Comparison of ENCODE assay signal across 22 cellular contexts in the genomic region with DNA sequence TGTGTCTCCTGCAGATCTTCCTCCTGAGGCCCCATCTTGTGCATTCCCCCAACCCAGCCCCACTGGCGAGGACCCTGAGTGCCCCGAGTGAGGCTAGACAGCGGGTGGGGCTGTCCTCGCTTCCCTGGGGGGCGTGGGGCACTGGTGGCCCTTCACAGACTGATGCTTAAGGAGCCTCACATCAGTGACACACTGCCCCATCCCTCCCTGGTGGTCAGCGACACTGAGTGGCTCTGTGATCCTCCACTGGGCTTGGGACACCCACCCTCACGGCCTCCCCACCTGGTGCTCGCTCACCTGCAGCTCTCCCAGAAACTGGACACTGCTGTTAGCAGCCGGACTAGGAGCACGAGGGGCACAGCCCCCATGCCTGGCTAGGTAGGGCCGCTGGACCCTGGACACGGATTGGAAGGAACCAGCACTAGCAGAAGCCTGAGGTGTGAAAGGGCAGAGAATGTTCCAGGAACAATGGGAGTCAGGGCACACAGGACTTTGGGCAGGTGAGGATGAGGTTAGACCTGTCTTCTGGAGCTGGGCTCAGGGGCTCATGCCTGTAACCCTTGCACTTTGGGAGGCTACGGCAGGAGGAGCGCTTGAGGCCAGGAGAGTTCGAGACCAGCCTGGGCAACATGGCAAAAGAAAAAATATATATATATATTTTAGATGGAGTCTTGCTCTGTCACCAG. TPM values are rescaled to one million over a fixed set of nuclear protein-coding genes. Genes with fewer than 3 reads are reported as not detected.
DNase-seq lines count a peak whose midpoint lies in the region; ATAC-seq, FAIRE-seq and TF ChIP-seq lines count a peak whose summit lies in the region.
"Had no signal": no experiment of that assay in that cellular context is flagged by ENCODE, and none has a peak within 500 bp of the region (broad histone marks: within the 10 kb centered on the region; RNA-seq: fewer than 3 reads in every experiment).

No MANE protein-coding gene starts in this region.

- peaks cover 4% of the 10 kb centered on the region for H3K9me1 ChIP-seq in K562 (ENCODE audit: control insufficient read depth, insufficient read depth, low read length)

- no peak overlapping the region for H2BK5ac ChIP-seq in trophoblast cell (ENCODE audit: low read depth, low read length, poor library complexity)

- H3K79me2 ChIP-seq in K562 (ENCODE audit: control insufficient read depth, insufficient read depth, low read length) (peaks cover 7% of the 10 kb centered on the region; the same call in 1 of the 3 replicates), trophoblast cell (ENCODE audit: control insufficient read depth, insufficient read depth, low read length, poor library complexity) (peaks cover 5% of the 10 kb centered on the region), GM23338 (replicated peaks; ENCODE audit: insufficient read depth) (no peaks in the 10 kb centered on the region)

- no peaks in the 10 kb centered on the region for H3K9me2 ChIP-seq in GM23338 (ENCODE audit: insufficient read depth)

- H3K14ac ChIP-seq in trophoblast cell (ENCODE audit: low read length) = no peak overlapping the region

- no peak overlapping the region for H3K4ac ChIP-seq in trophoblast cell (ENCODE audit: low read depth, low read length)

- no peak overlapping the region for H3K4me3 Mint-ChIP-seq in GM23338
- H3K4me3 Mint-ChIP-seq: CD8-positive, alpha-beta memory T cell had no signal

- TF ChIP-seq CTCF in 22Rv1 (IDR thresholded peaks at IDR 0.05) (no peak), C4-2B (conservative IDR thresholded peaks at IDR 0.05) (no peak), K562 (IDR thresholded peaks at IDR 0.05 in 2 of 3, conservative IDR thresholded peaks at IDR 0.05 in 1 of 3; ENCODE audit: insufficient read depth in 2 of 3, low read depth in 1 of 3, low read length in 3 of 3) (no peak), GM23338 (conservative IDR thresholded peaks at IDR 0.05; ENCODE audit: low read depth in 2 of 2) (no peak)

- POLR2A ChIA-PET in K562 (lab: Yijun Ruan, JAX) = interaction anchor here (0.5 to 13.7 kb wide), 13 partner anchors 8 to 173 kb away, joined by 3 to 115 read pairs (median 4); no protein-coding TSS in a partner anchor

- TF ChIP-seq EP300 in K562 (IDR thresholded peaks at IDR 0.05; ENCODE audit: low read length) = no peak

- no peak overlapping the region for H3K4me3 ChIP-seq in K562
- H3K4me3 ChIP-seq in trophoblast cell (ENCODE audit: low read depth, low read length) = no peak overlapping the region
- H3K4me3 ChIP-seq in GM23338 = no peak overlapping the region
- H3K4me3 ChIP-seq: Peyer's patch had no signal

- H3K23ac ChIP-seq in trophoblast cell (ENCODE audit: low read length) = no peak overlapping the region

- FAIRE-seq in K562 (lab: Jason Lieb, UNC) = no peak
- FAIRE-seq: GM12892, GM18507 had no signal

- peaks cover 8% of the 10 kb centered on the region; the same call in 1 of the 2 replicates for H3F3A ChIP-seq in GM23338 (replicated peaks; ENCODE audit: low read depth)

- in situ Hi-C loops in K562 (cut with MboI) = no loop called here

- DNase-seq in K562 (ENCODE audit: extremely low read depth in 1 of 4, low spot score in 3 of 4) (no peak), trophoblast cell (no peak), GM23338 (ENCODE audit: low spot score) (no peak), NCI-H1092 treated with DMSO at 0.1 percent for 48 hours (lab: John Stamatoyannopoulos, UW) (no peak)
- no peak for DNase-seq in stimulated activated naive CD4-positive, alpha-beta T cell treated with Interleukin-2 at 50 U/mL for 16 hours (lab: John Stamatoyannopoulos, UW)
- DNase-seq: C1 segment of cervical spinal cord; Calu3; CD8-positive, alpha-beta memory T cell; DMS153; GOT3; MV-4-11; NCI-H1694 treated with DMSO at 0.1 percent for 48 hours; NCI-H2081 treated with DMSO at 0.1 percent for 48 hours; NCI-H2171 treated with DMSO at 0.1 percent for 48 hours; NCI-H524 treated with DMSO at 0.1 percent for 48 hours; NCI-H82; Peyer's patch had no signal

- ATAC-seq in K562 (no peak), GM23338 (no peak)

- H2BK12ac ChIP-seq in trophoblast cell (ENCODE audit: low read length) = peak overlapping the region; percentile 87

- peak; percentile 43; the same call in 1 of the 2 replicates for TF ChIP-seq POLR2A in K562 (conservative IDR thresholded peaks at IDR 0.05)

- TF ChIP-seq RAD21 in K562 (CRISPR knock-in tag; conservative IDR thresholded peaks at IDR 0.05 in 1 of 2, IDR thresholded peaks at IDR 0.05 in 1 of 2) = no peak

- peaks cover 11% of the 10 kb centered on the region for H3K27me3 Mint-ChIP-seq in GM23338 (ENCODE audit: insufficient read depth, low read depth, poor library complexity)
- H3K27me3 Mint-ChIP-seq: CD8-positive, alpha-beta memory T cell had no signal

- peak overlapping the region; percentile 5 for H2BK120ac ChIP-seq in trophoblast cell (ENCODE audit: insufficient read depth, low read length, poor library complexity)

- H2AFZ ChIP-seq in K562 (ENCODE audit: low read depth, low read length) = no peak overlapping the region
- no peak overlapping the region for H2AFZ ChIP-seq in trophoblast cell (ENCODE audit: insufficient read depth, low read length, poor library complexity)
- no peak overlapping the region for H2AFZ ChIP-seq in GM23338

- peak overlapping the region in 1 of 2 experiments; percentile 80; a peak in 2 of 4 replicates for H3K9ac ChIP-seq in K562 (ENCODE audit: insufficient read depth in 1 of 2, low read depth in 2 of 2, low read length in 2 of 2)
- H3K9ac ChIP-seq in trophoblast cell (ENCODE audit: low read length) = no peak overlapping the region

- no TSS peak for BruUV-seq in K562 (replicated peaks; lab: Mats Ljungman, UMichigan)

- H3K27ac ChIP-seq in 22Rv1 = peak overlapping the region; percentile 100
- H3K27ac ChIP-seq in C4-2B = peak overlapping the region; percentile 100
- H3K27ac ChIP-seq in K562 (ENCODE audit: extremely low read depth, low read depth, low read length) = no peak overlapping the region
- H3K27ac ChIP-seq in trophoblast cell (ENCODE audit: low read depth, low read length) = no peak overlapping the region
- H3K27ac ChIP-seq in GM23338 (ENCODE audit: low read depth) = no peak overlapping the region
- H3K27ac ChIP-seq: HL-60, Peyer's patch had no signal

- H3K27ac Mint-ChIP-seq in GM23338 = no peak overlapping the region
- H3K27ac Mint-ChIP-seq: CD8-positive, alpha-beta memory T cell had no signal

- H3K27me3 ChIP-seq in K562 (ENCODE audit: control insufficient read depth in 2 of 2, insufficient read depth in 2 of 2, low read length in 2 of 2) (no peaks in the 10 kb centered on the region), trophoblast cell (ENCODE audit: insufficient read depth, low read length) (no peaks in the 10 kb centered on the region), GM23338 (ENCODE audit: insufficient read depth) (no peaks in the 10 kb centered on the region)
- H3K27me3 ChIP-seq: Peyer's patch had no signal

- intact Hi-C loops in K562 (cut with micrococcal nuclease) = no loop called here

- WGBS in K562 (ENCODE audit: insufficient coverage, low coverage, missing lambda C conversion rate) = 89% methylated on average over 15 of the region's 15 CpGs
- WGBS in trophoblast cell (ENCODE audit: extremely low coverage, insufficient coverage, insufficient read length) = no CpG with 5 or more reads among the region's 15 CpGs

- no peaks in the 10 kb centered on the region; the same call in 2 of the 3 replicates for H3K9me3 Mint-ChIP-seq in GM23338
- H3K9me3 Mint-ChIP-seq: CD8-positive, alpha-beta memory T cell had no signal

- peaks cover 13% of the 10 kb centered on the region for H3K79me1 ChIP-seq in trophoblast cell (ENCODE audit: low read length)

- H2AK5ac ChIP-seq in trophoblast cell (ENCODE audit: low read length) = no peak overlapping the region

- no peak overlapping the region for H3K4me2 ChIP-seq in K562 (ENCODE audit: insufficient read depth, low read length)
- H3K4me2 ChIP-seq in trophoblast cell (ENCODE audit: low read length) = no peak overlapping the region
- H3K4me2 ChIP-seq in GM23338 = no peak overlapping the region

- H3K4me1 ChIP-seq in K562 (replicated peaks in 1 of 2; ENCODE audit: control insufficient read depth in 2 of 2, insufficient read depth in 2 of 2, low read length in 2 of 2) (peaks cover 15 to 69% of the 10 kb centered on the region in 2 experiments), trophoblast cell (ENCODE audit: control insufficient read depth in 1 of 2, insufficient read depth in 2 of 2, low read length in 2 of 2) (peaks cover 26 to 32% of the 10 kb centered on the region in 2 experiments), GM23338 (ENCODE audit: insufficient read depth) (peaks cover 12% of the 10 kb centered on the region)

- H3K9me3 ChIP-seq in K562 (replicated peaks; ENCODE audit: control insufficient read depth, insufficient read depth, low read depth, low read length) (no peaks in the 10 kb centered on the region), trophoblast cell (ENCODE audit: insufficient read depth, low read depth, low read length) (no peaks in the 10 kb centered on the region)
- H3K9me3 ChIP-seq: Peyer's patch had no signal

- H4K91ac ChIP-seq in trophoblast cell (ENCODE audit: low read depth, low read length) = no peak overlapping the region

- H3K4me1 Mint-ChIP-seq in GM23338 = peaks cover 27% of the 10 kb centered on the region

- no peak overlapping the region for H3K18ac ChIP-seq in trophoblast cell (ENCODE audit: low read length)

- no peak overlapping the region for H4K8ac ChIP-seq in trophoblast cell (ENCODE audit: low read depth, low read length)

- no peak overlapping the region for H4K12ac ChIP-seq in trophoblast cell (ENCODE audit: low read depth, low read length)

- peaks cover 6% of the 10 kb centered on the region; the same call in 2 of the 3 replicates for H3K36me3 Mint-ChIP-seq in GM23338 (ENCODE audit: low read depth)

- H4K20me1 ChIP-seq in K562 (replicated peaks; ENCODE audit: control insufficient read depth, insufficient read depth, low read length) (peaks cover 48% of the 10 kb centered on the region), GM23338 (replicated peaks; ENCODE audit: insufficient read depth) (no peaks in the 10 kb centered on the region; the same call in 1 of the 2 replicates)

- H3K36me3 ChIP-seq in K562 (ENCODE audit: control insufficient read depth, insufficient read depth, low read length) (peaks cover 77% of the 10 kb centered on the region; the same call in 2 of the 3 replicates), trophoblast cell (ENCODE audit: control insufficient read depth in 1 of 2, insufficient read depth in 2 of 2, low read length in 2 of 2) (peaks cover 1 to 5% of the 10 kb centered on the region in 2 experiments), GM23338 (ENCODE audit: insufficient read depth) (no peaks in the 10 kb centered on the region)

- CTCF ChIA-PET in K562 (lab: Yijun Ruan, JAX; ENCODE audit: low intra/inter-chr PET ratio) = interaction anchor here (0.6 kb wide), 1 partner anchor 315 kb away, joined by 3 read pairs; no protein-coding TSS in a partner anchor

RNA-seq across cellular contexts. Expression of a gene that starts 23.2 kb away (rescaled TPM):
- 156 and 367 TPM in 2 replicates for total RNA-seq in K562 (2011; cell fraction: chromatin; rRNA removed; ENCODE audit: low replicate concordance)
- 176 and 216 TPM in 2 replicates for total RNA-seq in K562 (2011; cell fraction: nucleolus; rRNA removed)
- total RNA-seq in K562 (2011; cell fraction: nucleoplasm; rRNA removed) = 160 and 165 TPM in 2 replicates
- total RNA-seq in K562 (2014; rRNA removed) = 49.4 and 60.7 TPM in 2 replicates
- 25.1 and 32.6 TPM in 2 replicates for total RNA-seq in K562 (2014; rRNA removed; fragmentation: Illumina TruSeq; extraction: Trizol)
- total RNA-seq in K562 (2015; rRNA removed; fragmentation: Illumina TruSeq; extraction: Trizol) = 45.9 and 50.4 TPM in 2 replicates
- 78.2 and 80.2 TPM in 2 replicates for total RNA-seq in K562 (2021)
- 50.2 and 93.6 TPM in 2 replicates for polyA plus RNA-seq in K562 (2011; rRNA removed)
- 84.2 and 98.0 TPM in 2 replicates for polyA plus RNA-seq in K562 (2011; cell fraction: cytosol; rRNA removed)
- 148 and 181 TPM in 2 replicates for polyA plus RNA-seq in K562 (2011; cell fraction: nucleus; rRNA removed)
- 83.1 and 83.5 TPM in 2 replicates for polyA plus RNA-seq in K562 (2012)
- polyA plus RNA-seq in K562 (2014; fragmentation: Illumina TruSeq; extraction: Trizol) = 45.0 and 66.1 TPM in 2 replicates
- polyA plus RNA-seq in K562 (2014; fragmentation: Nextera tagmentation; extraction: Ambion mirVana) = 1 to 10 TPM; 3.3 to 4.4 TPM
- polyA plus RNA-seq in K562 (2014; rRNA removed) = 52.5 and 57.0 TPM in 2 replicates
- 44.4 and 47.5 TPM in 2 replicates for polyA minus RNA-seq in K562 (2011; rRNA and poly(A)+ RNA removed)
- 55.3 and 75.6 TPM in 2 replicates for polyA minus RNA-seq in K562 (2011; cell fraction: cytosol; rRNA and poly(A)+ RNA removed)
- polyA minus RNA-seq in K562 (2011; cell fraction: nucleus; rRNA and poly(A)+ RNA removed) = 57.4 and 103 TPM in 2 replicates
- 2.2 and 2.6 TPM in 2 replicates for polyA plus RNA-seq in trophoblast cell (2013)
- total RNA-seq in GM23338 (2014; rRNA removed; shearing (Covaris generic)) = 11.2 and 14.1 TPM in 2 replicates
- polyA plus RNA-seq in GM23338 (2016; fragmentation: Nextera tagmentation; extraction: Ambion mirVana) = 9.2 and 12.4 TPM in 2 replicates

RNA-seq across cellular contexts. Expression of a gene that starts 23.3 kb away (rescaled TPM):
- total RNA-seq in K562 (2011; cell fraction: chromatin; rRNA removed; ENCODE audit: low replicate concordance) = 125 and 360 TPM in 2 replicates
- total RNA-seq in K562 (2011; cell fraction: nucleolus; rRNA removed) = 500 and 649 TPM in 2 replicates
- total RNA-seq in K562 (2011; cell fraction: nucleoplasm; rRNA removed) = 301 and 358 TPM in 2 replicates
- total RNA-seq in K562 (2014; rRNA removed) (334 and 497 TPM in 2 replicates), K562 (2014; rRNA removed; fragmentation: Illumina TruSeq; extraction: Trizol) (29.4 and 46.3 TPM in 2 replicates), K562 (2015; rRNA removed; fragmentation: Illumina TruSeq; extraction: Trizol) (155 and 156 TPM in 2 replicates), K562 (2021) (348 and 351 TPM in 2 replicates)
- polyA plus RNA-seq in K562 (2011; rRNA removed) (185 and 498 TPM in 2 replicates), K562 (2014; fragmentation: Illumina TruSeq; extraction: Trizol) (108 and 305 TPM in 2 replicates), K562 (2014; fragmentation: Nextera tagmentation; extraction: Ambion mirVana) (10 to 100 TPM; 12.5 to 39.6 TPM), K562 (2014; rRNA removed) (263 and 317 TPM in 2 replicates), GM23338 (2016; fragmentation: Nextera tagmentation; extraction: Ambion mirVana) (29.6 and 32.6 TPM in 2 replicates)
- polyA plus RNA-seq in K562 (2011; cell fraction: cytosol; rRNA removed) = 652 and 657 TPM in 2 replicates
- 321 and 432 TPM in 2 replicates for polyA plus RNA-seq in K562 (2011; cell fraction: nucleus; rRNA removed)
- polyA plus RNA-seq in K562 (2012) = 279 and 699 TPM in 2 replicates
- polyA minus RNA-seq in K562 (2011; rRNA and poly(A)+ RNA removed) = 92.9 and 123 TPM in 2 replicates
- polyA minus RNA-seq in K562 (2011; cell fraction: cytosol; rRNA and poly(A)+ RNA removed) = 148 and 344 TPM in 2 replicates
- 63.8 and 154 TPM in 2 replicates for polyA minus RNA-seq in K562 (2011; cell fraction: nucleus; rRNA and poly(A)+ RNA removed)
- polyA plus RNA-seq in trophoblast cell (2013) = 16.0 and 18.0 TPM in 2 replicates
- 29.8 and 35.1 TPM in 2 replicates for total RNA-seq in GM23338 (2014; rRNA removed; shearing (Covaris generic))

RNA-seq across cellular contexts. Expression of a gene that starts 51.8 kb away (rescaled TPM):
- total RNA-seq in K562 (2011; cell fraction: chromatin; rRNA removed; ENCODE audit: low replicate concordance) = 114 and 328 TPM in 2 replicates
- 214 and 270 TPM in 2 replicates for total RNA-seq in K562 (2011; cell fraction: nucleolus; rRNA removed)
- 106 and 131 TPM in 2 replicates for total RNA-seq in K562 (2011; cell fraction: nucleoplasm; rRNA removed)
- 49.3 and 54.2 TPM in 2 replicates for total RNA-seq in K562 (2014; rRNA removed)
- total RNA-seq in K562 (2014; rRNA removed; fragmentation: Illumina TruSeq; extraction: Trizol) = 2.2 and 4.5 TPM in 2 replicates
- total RNA-seq in K562 (2015; rRNA removed; fragmentation: Illumina TruSeq; extraction: Trizol) = 13.3 and 15.6 TPM in 2 replicates
- 46.5 and 50.6 TPM in 2 replicates for total RNA-seq in K562 (2021)
- polyA plus RNA-seq in K562 (2011; rRNA removed) = 35.2 and 71.6 TPM in 2 replicates
- 134 and 673 TPM in 2 replicates for polyA plus RNA-seq in K562 (2011; cell fraction: cytosol; rRNA removed)
- polyA plus RNA-seq in K562 (2011; cell fraction: nucleus; rRNA removed) = 407 and 424 TPM in 2 replicates
- polyA plus RNA-seq in K562 (2012) = 30.0 and 31.2 TPM in 2 replicates
- polyA plus RNA-seq in K562 (2014; fragmentation: Illumina TruSeq; extraction: Trizol) = 8.0 and 15.9 TPM in 2 replicates
- under 1 TPM; 0.03 to 0.17 TPM for polyA plus RNA-seq in K562 (2014; fragmentation: Nextera tagmentation; extraction: Ambion mirVana)
- 42.5 and 97.4 TPM in 2 replicates for polyA plus RNA-seq in K562 (2014; rRNA removed)
- 15.1 and 15.6 TPM in 2 replicates for polyA minus RNA-seq in K562 (2011; rRNA and poly(A)+ RNA removed)
- polyA minus RNA-seq in K562 (2011; cell fraction: cytosol; rRNA and poly(A)+ RNA removed) = 24.6 and 52.4 TPM in 2 replicates
- polyA minus RNA-seq in K562 (2011; cell fraction: nucleus; rRNA and poly(A)+ RNA removed) = 96.8 and 145 TPM in 2 replicates
- polyA plus RNA-seq in trophoblast cell (2013) = 5.7 and 5.9 TPM in 2 replicates
- 87.3 and 122 TPM in 2 replicates for total RNA-seq in GM23338 (2014; rRNA removed; shearing (Covaris generic))
- polyA plus RNA-seq in GM23338 (2016; fragmentation: Nextera tagmentation; extraction: Ambion mirVana) = 15.3 and 15.6 TPM in 2 replicates

RNA-seq across cellular contexts. Expression of a gene that starts 56.1 kb away (rescaled TPM):
- 160 and 395 TPM in 2 replicates for total RNA-seq in K562 (2011; cell fraction: chromatin; rRNA removed; ENCODE audit: low replicate concordance)
- total RNA-seq in K562 (2011; cell fraction: nucleolus; rRNA removed) = 227 and 229 TPM in 2 replicates
- total RNA-seq in K562 (2011; cell fraction: nucleoplasm; rRNA removed) = 196 and 211 TPM in 2 replicates
- total RNA-seq in K562 (2014; rRNA removed) (70.1 and 95.8 TPM in 2 replicates), K562 (2014; rRNA removed; fragmentation: Illumina TruSeq; extraction: Trizol) (36.1 and 45.9 TPM in 2 replicates), K562 (2015; rRNA removed; fragmentation: Illumina TruSeq; extraction: Trizol) (55.8 and 57.2 TPM in 2 replicates), K562 (2021) (94.1 and 97.3 TPM in 2 replicates)
- polyA plus RNA-seq in K562 (2011; rRNA removed) (94.9 and 115 TPM in 2 replicates), K562 (2014; fragmentation: Illumina TruSeq; extraction: Trizol) (88.3 and 89.4 TPM in 2 replicates), K562 (2014; fragmentation: Nextera tagmentation; extraction: Ambion mirVana) (10 to 100 TPM; 15.5 to 17.5 TPM), K562 (2014; rRNA removed) (89.6 and 92.5 TPM in 2 replicates), GM23338 (2016; fragmentation: Nextera tagmentation; extraction: Ambion mirVana) (6.7 and 6.9 TPM in 2 replicates)
- polyA plus RNA-seq in K562 (2011; cell fraction: cytosol; rRNA removed) = 157 and 209 TPM in 2 replicates
- 157 and 195 TPM in 2 replicates for polyA plus RNA-seq in K562 (2011; cell fraction: nucleus; rRNA removed)
- polyA plus RNA-seq in K562 (2012) = 68.2 and 73.0 TPM in 2 replicates
- polyA minus RNA-seq in K562 (2011; rRNA and poly(A)+ RNA removed) = 130 and 186 TPM in 2 replicates
- 73.2 and 76.1 TPM in 2 replicates for polyA minus RNA-seq in K562 (2011; cell fraction: cytosol; rRNA and poly(A)+ RNA removed)
- polyA minus RNA-seq in K562 (2011; cell fraction: nucleus; rRNA and poly(A)+ RNA removed) = 63.1 and 85.0 TPM in 2 replicates
- polyA plus RNA-seq in trophoblast cell (2013) = 13.5 and 14.9 TPM in 2 replicates
- total RNA-seq in GM23338 (2014; rRNA removed; shearing (Covaris generic)) = 15.0 and 20.2 TPM in 2 replicates

Comparison
In these comparisons a context has a peak if more than half of its experiments do, and no peak if none do; other contexts are left out.
1. H3K27ac ChIP-seq: peak in 22Rv1 (single experiment) and C4-2B (single experiment); none in K562 (single experiment), trophoblast cell (single experiment) and GM23338 (single experiment).